Comparison of ENCODE assay signal across 1 cellular context in the genomic region with DNA sequence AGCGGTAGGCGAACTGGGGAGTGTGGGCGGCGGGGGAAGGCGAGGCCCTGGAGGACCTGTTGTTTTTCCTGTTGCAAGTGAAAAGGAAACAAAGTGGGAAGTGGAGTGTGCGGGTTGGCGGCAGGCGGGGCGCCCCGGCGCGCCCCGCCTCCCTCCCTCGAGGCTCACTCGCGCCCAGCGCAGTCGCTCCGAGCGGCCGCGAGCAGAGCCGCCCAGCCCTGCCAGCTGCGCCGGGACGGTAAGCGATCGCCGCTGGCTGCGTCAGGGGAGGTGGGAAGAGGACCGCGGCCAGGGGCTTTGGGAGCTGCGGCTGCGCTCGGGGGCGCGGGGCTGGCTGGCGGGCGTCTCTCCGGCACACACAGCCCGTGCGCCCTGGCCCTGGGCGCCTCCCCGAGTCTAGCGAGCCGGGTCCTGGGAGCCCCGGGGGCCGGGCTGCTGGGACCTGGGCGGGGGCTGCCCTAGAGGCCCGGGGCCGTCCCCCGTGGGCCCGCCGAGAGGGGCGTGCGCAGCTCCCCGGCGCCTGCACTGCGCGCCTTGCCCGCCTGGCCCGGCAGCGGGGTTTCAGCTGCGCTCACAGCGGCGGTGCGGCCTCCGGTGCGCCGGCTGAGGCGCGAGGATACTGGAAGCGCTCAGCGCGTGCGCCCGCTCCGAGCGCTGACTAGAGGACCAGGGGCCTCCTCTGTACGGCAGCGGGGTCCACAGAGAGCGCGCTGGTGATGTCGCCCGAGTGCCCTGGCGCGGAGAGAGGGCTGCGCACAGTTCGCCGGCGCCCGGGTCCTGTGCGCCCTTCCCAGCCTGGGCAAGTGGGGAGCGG.
TF ChIP-seq lines count a peak whose summit lies in the region.

A gene (plus strand): TSS at position 167 of the 814 bp plus-strand sequence. CDS start 58,725 bp downstream, outside the sequence.

TF ChIP-seq in HEK293, 187 proteins besides CTCF, POLR2A, EP300 and RAD21 (continued from another document and continues in another):
- TF ChIP-seq, protein P1, sequence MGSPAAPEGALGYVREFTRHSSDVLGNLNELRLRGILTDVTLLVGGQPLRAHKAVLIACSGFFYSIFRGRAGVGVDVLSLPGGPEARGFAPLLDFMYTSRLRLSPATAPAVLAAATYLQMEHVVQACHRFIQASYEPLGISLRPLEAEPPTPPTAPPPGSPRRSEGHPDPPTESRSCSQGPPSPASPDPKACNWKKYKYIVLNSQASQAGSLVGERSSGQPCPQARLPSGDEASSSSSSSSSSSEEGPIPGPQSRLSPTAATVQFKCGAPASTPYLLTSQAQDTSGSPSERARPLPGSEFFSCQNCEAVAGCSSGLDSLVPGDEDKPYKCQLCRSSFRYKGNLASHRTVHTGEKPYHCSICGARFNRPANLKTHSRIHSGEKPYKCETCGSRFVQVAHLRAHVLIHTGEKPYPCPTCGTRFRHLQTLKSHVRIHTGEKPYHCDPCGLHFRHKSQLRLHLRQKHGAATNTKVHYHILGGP (tag by site-specific recombination; IDR thresholded peaks at IDR 0.05) = no peak
- TF ChIP-seq ZFP69B (tag by site-specific recombination; IDR thresholded peaks at IDR 0.05) = peak; percentile 93
- TF ChIP-seq, protein P2, sequence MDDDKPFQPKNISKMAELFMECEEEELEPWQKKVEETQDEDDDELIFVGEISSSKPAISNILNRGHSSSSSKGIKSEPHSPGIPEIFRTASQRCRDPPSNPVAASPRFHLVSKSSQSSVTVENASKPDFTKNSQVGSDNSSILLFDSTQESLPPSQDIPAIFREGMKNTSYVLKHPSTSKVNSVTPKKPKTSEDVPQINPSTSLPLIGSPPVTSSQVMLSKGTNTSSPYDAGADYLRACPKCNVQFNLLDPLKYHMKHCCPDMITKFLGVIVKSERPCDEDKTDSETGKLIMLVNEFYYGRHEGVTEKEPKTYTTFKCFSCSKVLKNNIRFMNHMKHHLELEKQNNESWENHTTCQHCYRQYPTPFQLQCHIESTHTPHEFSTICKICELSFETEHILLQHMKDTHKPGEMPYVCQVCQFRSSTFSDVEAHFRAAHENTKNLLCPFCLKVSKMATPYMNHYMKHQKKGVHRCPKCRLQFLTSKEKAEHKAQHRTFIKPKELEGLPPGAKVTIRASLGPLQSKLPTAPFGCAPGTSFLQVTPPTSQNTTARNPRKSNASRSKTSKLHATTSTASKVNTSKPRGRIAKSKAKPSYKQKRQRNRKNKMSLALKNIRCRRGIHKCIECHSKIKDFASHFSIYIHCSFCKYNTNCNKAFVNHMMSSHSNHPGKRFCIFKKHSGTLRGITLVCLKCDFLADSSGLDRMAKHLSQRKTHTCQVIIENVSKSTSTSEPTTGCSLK (tag by site-specific recombination; IDR thresholded peaks at IDR 0.05) = no peak
- TF ChIP-seq, protein P3, sequence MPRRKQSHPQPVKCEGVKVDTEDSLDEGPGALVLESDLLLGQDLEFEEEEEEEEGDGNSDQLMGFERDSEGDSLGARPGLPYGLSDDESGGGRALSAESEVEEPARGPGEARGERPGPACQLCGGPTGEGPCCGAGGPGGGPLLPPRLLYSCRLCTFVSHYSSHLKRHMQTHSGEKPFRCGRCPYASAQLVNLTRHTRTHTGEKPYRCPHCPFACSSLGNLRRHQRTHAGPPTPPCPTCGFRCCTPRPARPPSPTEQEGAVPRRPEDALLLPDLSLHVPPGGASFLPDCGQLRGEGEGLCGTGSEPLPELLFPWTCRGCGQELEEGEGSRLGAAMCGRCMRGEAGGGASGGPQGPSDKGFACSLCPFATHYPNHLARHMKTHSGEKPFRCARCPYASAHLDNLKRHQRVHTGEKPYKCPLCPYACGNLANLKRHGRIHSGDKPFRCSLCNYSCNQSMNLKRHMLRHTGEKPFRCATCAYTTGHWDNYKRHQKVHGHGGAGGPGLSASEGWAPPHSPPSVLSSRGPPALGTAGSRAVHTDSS (tag by site-specific recombination; IDR thresholded peaks at IDR 0.05) = no peak
- no peak for TF ChIP-seq ZNF302 (tag by site-specific recombination; IDR thresholded peaks at IDR 0.05; ENCODE audit: low read depth)
- TF ChIP-seq SCRT1 (tag by site-specific recombination; IDR thresholded peaks at IDR 0.05; ENCODE audit: borderline replicate concordance) = no peak
- no peak for TF ChIP-seq ZNF24 (tag by site-specific recombination; IDR thresholded peaks at IDR 0.05)
- no peak for TF ChIP-seq FEZF1 (tag by site-specific recombination; IDR thresholded peaks at IDR 0.05)
- no peak for TF ChIP-seq TCF7L2 (IDR thresholded peaks at IDR 0.05; ENCODE audit: borderline replicate concordance, low read depth, low read length)
- TF ChIP-seq, protein P4, sequence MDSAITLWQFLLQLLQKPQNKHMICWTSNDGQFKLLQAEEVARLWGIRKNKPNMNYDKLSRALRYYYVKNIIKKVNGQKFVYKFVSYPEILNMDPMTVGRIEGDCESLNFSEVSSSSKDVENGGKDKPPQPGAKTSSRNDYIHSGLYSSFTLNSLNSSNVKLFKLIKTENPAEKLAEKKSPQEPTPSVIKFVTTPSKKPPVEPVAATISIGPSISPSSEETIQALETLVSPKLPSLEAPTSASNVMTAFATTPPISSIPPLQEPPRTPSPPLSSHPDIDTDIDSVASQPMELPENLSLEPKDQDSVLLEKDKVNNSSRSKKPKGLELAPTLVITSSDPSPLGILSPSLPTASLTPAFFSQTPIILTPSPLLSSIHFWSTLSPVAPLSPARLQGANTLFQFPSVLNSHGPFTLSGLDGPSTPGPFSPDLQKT (IDR thresholded peaks at IDR 0.05; ENCODE audit: borderline replicate concordance, low read depth, low read length) = no peak
- peak; percentile 90 for TF ChIP-seq EGR2 (tag by site-specific recombination; IDR thresholded peaks at IDR 0.05; ENCODE audit: low read depth)
- TF ChIP-seq, protein P5, sequence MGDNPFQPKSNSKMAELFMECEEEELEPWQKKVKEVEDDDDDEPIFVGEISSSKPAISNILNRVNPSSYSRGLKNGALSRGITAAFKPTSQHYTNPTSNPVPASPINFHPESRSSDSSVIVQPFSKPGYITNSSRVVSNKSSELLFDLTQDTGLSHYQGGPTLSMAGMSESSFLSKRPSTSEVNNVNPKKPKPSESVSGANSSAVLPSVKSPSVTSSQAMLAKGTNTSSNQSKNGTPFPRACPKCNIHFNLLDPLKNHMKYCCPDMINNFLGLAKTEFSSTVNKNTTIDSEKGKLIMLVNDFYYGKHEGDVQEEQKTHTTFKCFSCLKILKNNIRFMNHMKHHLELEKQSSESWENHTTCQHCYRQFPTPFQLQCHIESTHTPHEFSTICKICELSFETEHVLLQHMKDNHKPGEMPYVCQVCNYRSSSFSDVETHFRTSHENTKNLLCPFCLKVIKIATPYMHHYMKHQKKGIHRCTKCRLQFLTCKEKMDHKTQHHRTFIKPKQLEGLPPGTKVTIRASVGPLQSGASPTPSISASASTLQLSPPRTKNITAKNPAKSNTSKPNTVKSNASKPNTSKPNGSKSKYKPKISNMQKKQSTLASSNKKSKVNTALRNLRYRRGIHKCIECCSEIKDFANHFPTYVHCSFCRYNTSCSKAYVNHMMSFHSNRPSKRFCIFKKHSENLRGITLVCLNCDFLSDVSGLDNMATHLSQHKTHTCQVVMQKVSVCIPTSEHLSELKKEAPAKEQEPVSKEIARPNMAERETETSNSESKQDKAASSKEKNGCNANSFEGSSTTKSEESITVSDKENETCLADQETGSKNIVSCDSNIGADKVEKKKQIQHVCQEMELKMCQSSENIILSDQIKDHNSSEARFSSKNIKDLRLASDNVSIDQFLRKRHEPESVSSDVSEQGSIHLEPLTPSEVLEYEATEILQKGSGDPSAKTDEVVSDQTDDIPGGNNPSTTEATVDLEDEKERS (tag by site-specific recombination; IDR thresholded peaks at IDR 0.05) = no peak
- no peak for TF ChIP-seq ZNF596 (tag by site-specific recombination; IDR thresholded peaks at IDR 0.05)
- no peak for TF ChIP-seq MZF1 (tag by site-specific recombination; IDR thresholded peaks at IDR 0.05; ENCODE audit: borderline replicate concordance)
- TF ChIP-seq ZNF335 (tag by site-specific recombination; conservative IDR thresholded peaks at IDR 0.05) = peak; percentile 85
- peak; percentile 64; the same call in 1 of the 2 replicates for TF ChIP-seq ZBTB20 (tag by site-specific recombination; IDR thresholded peaks at IDR 0.05)
- TF ChIP-seq IKZF3 (tag by site-specific recombination; IDR thresholded peaks at IDR 0.05) = no peak
- no peak for TF ChIP-seq ZNF37A (tag by site-specific recombination; IDR thresholded peaks at IDR 0.05)
- TF ChIP-seq ZNF610 (tag by site-specific recombination; IDR thresholded peaks at IDR 0.05; ENCODE audit: borderline replicate concordance) = no peak
- TF ChIP-seq ZBTB8A (tag by site-specific recombination; IDR thresholded peaks at IDR 0.05) = 0 out of 2 replicates have a peak, but pooled peaks have one; percentile 17
- no peak for TF ChIP-seq TRIM28 (IDR thresholded peaks at IDR 0.05; ENCODE audit: borderline replicate concordance, low read length)
- no peak for TF ChIP-seq ZNF585B (tag by site-specific recombination; IDR thresholded peaks at IDR 0.05)
- TF ChIP-seq BCL11A (tag by site-specific recombination; IDR thresholded peaks at IDR 0.05; ENCODE audit: low read depth) = no peak
- TF ChIP-seq ZNF274 (IDR thresholded peaks at IDR 0.05; ENCODE audit: low read length) = no peak
- no peak for TF ChIP-seq ZNF274 (tag by site-specific recombination; IDR thresholded peaks at IDR 0.05; ENCODE audit: borderline replicate concordance)
- TF ChIP-seq ZNF19 (tag by site-specific recombination; IDR thresholded peaks at IDR 0.05; ENCODE audit: low read depth) = no peak
- TF ChIP-seq ZNF211 (tag by site-specific recombination; IDR thresholded peaks at IDR 0.05; ENCODE audit: low read depth) = no peak
- no peak for TF ChIP-seq ZSCAN23 (tag by site-specific recombination; IDR thresholded peaks at IDR 0.05)
- TF ChIP-seq, protein P6, sequence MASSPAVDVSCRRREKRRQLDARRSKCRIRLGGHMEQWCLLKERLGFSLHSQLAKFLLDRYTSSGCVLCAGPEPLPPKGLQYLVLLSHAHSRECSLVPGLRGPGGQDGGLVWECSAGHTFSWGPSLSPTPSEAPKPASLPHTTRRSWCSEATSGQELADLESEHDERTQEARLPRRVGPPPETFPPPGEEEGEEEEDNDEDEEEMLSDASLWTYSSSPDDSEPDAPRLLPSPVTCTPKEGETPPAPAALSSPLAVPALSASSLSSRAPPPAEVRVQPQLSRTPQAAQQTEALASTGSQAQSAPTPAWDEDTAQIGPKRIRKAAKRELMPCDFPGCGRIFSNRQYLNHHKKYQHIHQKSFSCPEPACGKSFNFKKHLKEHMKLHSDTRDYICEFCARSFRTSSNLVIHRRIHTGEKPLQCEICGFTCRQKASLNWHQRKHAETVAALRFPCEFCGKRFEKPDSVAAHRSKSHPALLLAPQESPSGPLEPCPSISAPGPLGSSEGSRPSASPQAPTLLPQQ (tag by site-specific recombination; IDR thresholded peaks at IDR 0.05) = peak; percentile 96
- TF ChIP-seq, protein P7, sequence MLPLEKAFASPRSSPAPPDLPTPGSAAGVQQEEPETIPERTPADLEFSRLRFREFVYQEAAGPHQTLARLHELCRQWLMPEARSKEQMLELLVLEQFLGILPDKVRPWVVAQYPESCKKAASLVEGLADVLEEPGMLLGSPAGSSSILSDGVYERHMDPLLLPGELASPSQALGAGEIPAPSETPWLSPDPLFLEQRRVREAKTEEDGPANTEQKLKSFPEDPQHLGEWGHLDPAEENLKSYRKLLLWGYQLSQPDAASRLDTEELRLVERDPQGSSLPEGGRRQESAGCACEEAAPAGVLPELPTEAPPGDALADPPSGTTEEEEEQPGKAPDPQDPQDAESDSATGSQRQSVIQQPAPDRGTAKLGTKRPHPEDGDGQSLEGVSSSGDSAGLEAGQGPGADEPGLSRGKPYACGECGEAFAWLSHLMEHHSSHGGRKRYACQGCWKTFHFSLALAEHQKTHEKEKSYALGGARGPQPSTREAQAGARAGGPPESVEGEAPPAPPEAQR (tag by site-specific recombination; IDR thresholded peaks at IDR 0.05) = no peak
- TF ChIP-seq, protein P8, sequence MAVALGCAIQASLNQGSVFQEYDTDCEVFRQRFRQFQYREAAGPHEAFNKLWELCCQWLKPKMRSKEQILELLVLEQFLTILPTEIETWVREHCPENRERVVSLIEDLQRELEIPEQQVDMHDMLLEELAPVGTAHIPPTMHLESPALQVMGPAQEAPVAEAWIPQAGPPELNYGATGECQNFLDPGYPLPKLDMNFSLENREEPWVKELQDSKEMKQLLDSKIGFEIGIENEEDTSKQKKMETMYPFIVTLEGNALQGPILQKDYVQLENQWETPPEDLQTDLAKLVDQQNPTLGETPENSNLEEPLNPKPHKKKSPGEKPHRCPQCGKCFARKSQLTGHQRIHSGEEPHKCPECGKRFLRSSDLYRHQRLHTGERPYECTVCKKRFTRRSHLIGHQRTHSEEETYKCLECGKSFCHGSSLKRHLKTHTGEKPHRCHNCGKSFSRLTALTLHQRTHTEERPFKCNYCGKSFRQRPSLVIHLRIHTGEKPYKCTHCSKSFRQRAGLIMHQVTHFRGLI (tag by site-specific recombination; IDR thresholded peaks at IDR 0.05) = peak; percentile 40; the same call in 1 of the 2 replicates
- TF ChIP-seq ZNF624 (tag by site-specific recombination; IDR thresholded peaks at IDR 0.05) = no peak
- TF ChIP-seq, protein P9, sequence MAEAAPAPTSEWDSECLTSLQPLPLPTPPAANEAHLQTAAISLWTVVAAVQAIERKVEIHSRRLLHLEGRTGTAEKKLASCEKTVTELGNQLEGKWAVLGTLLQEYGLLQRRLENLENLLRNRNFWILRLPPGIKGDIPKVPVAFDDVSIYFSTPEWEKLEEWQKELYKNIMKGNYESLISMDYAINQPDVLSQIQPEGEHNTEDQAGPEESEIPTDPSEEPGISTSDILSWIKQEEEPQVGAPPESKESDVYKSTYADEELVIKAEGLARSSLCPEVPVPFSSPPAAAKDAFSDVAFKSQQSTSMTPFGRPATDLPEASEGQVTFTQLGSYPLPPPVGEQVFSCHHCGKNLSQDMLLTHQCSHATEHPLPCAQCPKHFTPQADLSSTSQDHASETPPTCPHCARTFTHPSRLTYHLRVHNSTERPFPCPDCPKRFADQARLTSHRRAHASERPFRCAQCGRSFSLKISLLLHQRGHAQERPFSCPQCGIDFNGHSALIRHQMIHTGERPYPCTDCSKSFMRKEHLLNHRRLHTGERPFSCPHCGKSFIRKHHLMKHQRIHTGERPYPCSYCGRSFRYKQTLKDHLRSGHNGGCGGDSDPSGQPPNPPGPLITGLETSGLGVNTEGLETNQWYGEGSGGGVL (tag by site-specific recombination; IDR thresholded peaks at IDR 0.05) = peak; percentile 30; the same call in 1 of the 2 replicates
